9 cellular contexts compared by ENCODE assay signal in the genomic region with DNA sequence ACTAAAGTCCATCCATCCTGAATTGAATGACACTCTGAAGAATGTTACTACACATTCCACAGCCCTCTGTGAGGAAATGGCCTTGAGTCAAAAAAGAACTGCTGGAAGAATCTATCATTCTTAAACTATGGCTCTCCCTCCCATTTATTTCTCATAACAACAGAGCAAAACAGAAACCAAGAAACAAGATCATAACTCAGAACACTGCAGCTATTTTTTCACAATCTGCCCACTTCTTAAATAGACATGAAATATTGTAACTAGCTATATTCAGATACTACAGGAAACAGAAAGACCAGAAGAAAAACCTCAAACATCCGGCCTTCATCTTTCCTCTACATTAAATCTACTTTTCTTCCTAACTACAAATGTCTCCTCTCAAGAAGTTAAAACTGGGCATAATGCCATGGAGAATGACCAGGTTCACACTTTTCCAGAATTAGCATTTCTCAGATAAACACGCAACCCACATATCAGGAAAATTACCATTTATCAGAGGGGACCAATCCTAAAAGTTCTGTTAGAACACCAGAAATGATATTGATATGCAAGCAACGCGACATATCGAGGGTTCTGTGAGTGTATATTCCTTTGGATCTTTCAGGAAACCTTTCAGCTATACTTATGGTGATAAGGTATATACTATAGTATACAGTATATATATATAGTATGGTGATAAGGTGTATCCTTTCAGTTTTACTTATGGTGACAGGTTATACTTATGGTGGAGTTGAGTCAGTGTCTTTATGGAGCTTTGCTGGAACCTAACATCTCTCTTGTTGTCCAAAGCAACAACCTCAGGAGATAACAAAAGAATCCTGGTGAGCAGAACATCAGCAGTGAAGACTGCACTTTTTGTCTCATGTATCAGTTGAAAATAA.
A peak's percentile ranks its signal among the peaks of the same experiment; 100 is the strongest.
DNase-seq lines count a peak whose midpoint lies in the region; ATAC-seq and TF ChIP-seq lines count a peak whose summit lies in the region.
"Had no signal": no experiment of that assay in that cellular context is flagged by ENCODE, and none has a peak within 500 bp of the region (broad histone marks: within the 10 kb centered on the region; RNA-seq: fewer than 3 reads in every experiment).

No MANE protein-coding gene starts in this region.

- no peaks in the 10 kb centered on the region for H3K27me3 ChIP-seq in Peyer's patch

- no peak for TF ChIP-seq POLR2A in Peyer's patch (IDR thresholded peaks at IDR 0.05)
- peak; percentile 50 for TF ChIP-seq POLR2A in erythroblast (IDR thresholded peaks at IDR 0.05; ENCODE audit: low read length)

- no peaks in the 10 kb centered on the region for H3K36me3 ChIP-seq in Peyer's patch

- ATAC-seq in HG02884 (IDR thresholded peaks at IDR 0.05; ENCODE audit: unreplicated experiment): peak; percentile 58
- ATAC-seq: A549 had no signal

- peak; percentile 74 for DNase-seq in activated CD4-positive, alpha-beta T cell treated with anti-CD3 and anti-CD28 coated beads, Interleukin-2, amount 10 ng/mL, durations not matched to agents 24 days and 14 days
- DNase-seq in activated CD4-positive, alpha-beta T cell treated with anti-CD3 and anti-CD28 coated beads, Interleukin-2, amount 50 U/mL, for 1 hour: no peak
- DNase-seq in Peyer's patch: no peak
- peak; percentile 90 to 91 for DNase-seq in erythroblast (lab: John Stamatoyannopoulos, UW)
- no peak for DNase-seq in NCI-H748 (lab: John Stamatoyannopoulos, UW; ENCODE audit: unreplicated experiment)
- no peak for DNase-seq in NCI-H187 (lab: John Stamatoyannopoulos, UW)

- H3K4me3 ChIP-seq in Peyer's patch (no peak overlapping the region), skin epidermis (no peak overlapping the region)
- H3K4me3 ChIP-seq: A549 had no signal

- peak overlapping the region; percentile 38 to 86 (median 57) for H3K27ac ChIP-seq in Peyer's patch
- peak overlapping the region in 15 of 21 experiments; percentile 4 to 99 (median 59) for H3K27ac ChIP-seq in skin epidermis
- H3K27ac ChIP-seq: A549 had no signal

- no peaks in the 10 kb centered on the region for H3K27me3 Mint-ChIP-seq in activated CD4-positive, alpha-beta T cell treated with anti-CD3 and anti-CD28 coated beads, Interleukin-2, amount 10 ng/mL, durations not matched to agents 24 days and 14 days

- H3K36me3 Mint-ChIP-seq in activated CD4-positive, alpha-beta T cell treated with anti-CD3 and anti-CD28 coated beads, Interleukin-2, amount 10 ng/mL, durations not matched to agents 24 days and 14 days (ENCODE audit: low read depth): peaks cover 5% of the 10 kb centered on the region

- intact Hi-C loops in activated CD4-positive, alpha-beta T cell treated with anti-CD3 and anti-CD28 coated beads, Interleukin-2, amount 10 ng/mL, durations not matched to agents 24 days and 14 days (cut with micrococcal nuclease): loop anchor here (1.0 to 10.0 kb wide), 10 partner anchors 20 to 1030 kb away; partner anchors contain the start of genes CENPU, CFAP97, ING2 and IRF2

- no peak for TF ChIP-seq CTCF in Peyer's patch (IDR thresholded peaks at IDR 0.05)

- peak overlapping the region; percentile 92 for H3K27ac Mint-ChIP-seq in activated CD4-positive, alpha-beta T cell treated with anti-CD3 and anti-CD28 coated beads, Interleukin-2, amount 10 ng/mL, durations not matched to agents 24 days and 14 days

- no peaks in the 10 kb centered on the region for H3K9me3 ChIP-seq in Peyer's patch
- H3K9me3 ChIP-seq: A549 had no signal

- H3K4me1 ChIP-seq in Peyer's patch: peaks cover 0 to 27% (median 7%) of the 10 kb centered on the region in 4 donors

- no peaks in the 10 kb centered on the region for H3K9me3 Mint-ChIP-seq in activated CD4-positive, alpha-beta T cell treated with anti-CD3 and anti-CD28 coated beads, Interleukin-2, amount 10 ng/mL, durations not matched to agents 24 days and 14 days

- H3K4me1 Mint-ChIP-seq in activated CD4-positive, alpha-beta T cell treated with anti-CD3 and anti-CD28 coated beads, Interleukin-2, amount 10 ng/mL, durations not matched to agents 24 days and 14 days: peaks cover 39% of the 10 kb centered on the region

- H3K4me3 Mint-ChIP-seq in activated CD4-positive, alpha-beta T cell treated with anti-CD3 and anti-CD28 coated beads, Interleukin-2, amount 10 ng/mL, durations not matched to agents 24 days and 14 days: peak overlapping the region; percentile 82

Comparison
In these comparisons a context has a peak if more than half of its experiments do, and no peak if none do; other contexts are left out.
1. DNase-seq: peak in activated CD4-positive, alpha-beta T cell treated with anti-CD3 and anti-CD28 coated beads, Interleukin-2, amount 10 ng/mL, durations not matched to agents 24 days and 14 days (single experiment) and erythroblast (2 of 2); none in activated CD4-positive, alpha-beta T cell treated with anti-CD3 and anti-CD28 coated beads, Interleukin-2, amount 50 U/mL, for 1 hour (single experiment), Peyer's patch (0 of 3), NCI-H748 (single experiment) and NCI-H187 (0 of 2).